ENCODE assay signal across 8 cellular contexts in genomic region chr16:20944861-20945390, GRCh38. TPM values are rescaled to one million over a fixed set of nuclear protein-coding genes. Genes with fewer than 3 reads are reported as not detected.
DNase-seq lines count a peak whose midpoint lies in the region; ATAC-seq and TF ChIP-seq lines count a peak whose summit lies in the region.

No MANE protein-coding gene starts in this region.

- intact Hi-C loops in activated naive CD4-positive, alpha-beta T cell treated with anti-CD3 and anti-CD28 coated beads for 36 hours (cut with micrococcal nuclease): loop anchor here (1.0 kb wide), 1 partner anchor 95 kb away; no protein-coding TSS in a partner anchor
- intact Hi-C loops in left lung (cut with DNase I): no loop called here

- H3K9me3 Mint-ChIP-seq in activated naive CD4-positive, alpha-beta T cell treated with anti-CD3 and anti-CD28 coated beads for 36 hours: no peaks in the 10 kb centered on the region

- no peaks in the 10 kb centered on the region for H4K20me1 ChIP-seq in DOHH2 (ENCODE audit: control insufficient read depth, insufficient read depth, low read depth, low read length)

- H3K9me2 ChIP-seq in DOHH2 (replicated peaks; ENCODE audit: control insufficient read depth, low read length): no peaks in the 10 kb centered on the region

- no peaks in the 10 kb centered on the region for H3K36me3 Mint-ChIP-seq in activated naive CD4-positive, alpha-beta T cell treated with anti-CD3 and anti-CD28 coated beads for 36 hours (ENCODE audit: low read depth)

- no peaks in the 10 kb centered on the region for H3K9me3 ChIP-seq in DOHH2 (ENCODE audit: control insufficient read depth, insufficient read depth, low read length)
- no peaks in the 10 kb centered on the region for H3K9me3 ChIP-seq in left lung

- H3K27me3 Mint-ChIP-seq in activated naive CD4-positive, alpha-beta T cell treated with anti-CD3 and anti-CD28 coated beads for 36 hours (ENCODE audit: low read depth): no peaks in the 10 kb centered on the region

- peaks cover 19% of the 10 kb centered on the region for H3K4me1 Mint-ChIP-seq in activated naive CD4-positive, alpha-beta T cell treated with anti-CD3 and anti-CD28 coated beads for 36 hours (ENCODE audit: low read depth)

- CTCF ChIA-PET in activated naive CD4-positive, alpha-beta T cell treated with anti-CD3 and anti-CD28 coated beads for 36 hours (lab: Charles Lee): interaction anchor here (1.1 kb wide), 1 partner anchor 95 kb away, joined by 6 read pairs; no protein-coding TSS in a partner anchor
- CTCF ChIA-PET in HEK293T (lab: Yijun Ruan, JAX): no interaction called here

- no peak overlapping the region for H3K27ac Mint-ChIP-seq in activated naive CD4-positive, alpha-beta T cell treated with anti-CD3 and anti-CD28 coated beads for 36 hours

- no peak overlapping the region for H3K4me3 ChIP-seq in DOHH2 (ENCODE audit: low read length)
- no peak overlapping the region for H3K4me3 ChIP-seq in left lung

- H3K27me3 ChIP-seq in DOHH2 (ENCODE audit: control insufficient read depth, low read length): peaks cover 4% of the 10 kb centered on the region; the same call in 1 of the 2 replicates
- H3K27me3 ChIP-seq in left lung: no peaks in the 10 kb centered on the region

- H3K4me1 ChIP-seq in DOHH2 (ENCODE audit: control insufficient read depth, low read length) (no peaks in the 10 kb centered on the region; the same call in 1 of the 2 replicates), left lung (peaks cover 0 to 8% of the 10 kb centered on the region in 2 donors)

- TF ChIP-seq CTCF in DOHH2 (IDR thresholded peaks at IDR 0.05; ENCODE audit: low read depth, low read length, poor library complexity, severe bottlenecking): peak; percentile 20
- TF ChIP-seq CTCF in left lung (IDR thresholded peaks at IDR 0.05): no peak

- H3K36me3 ChIP-seq in DOHH2 (ENCODE audit: control insufficient read depth, low read length): no peaks in the 10 kb centered on the region
- H3K36me3 ChIP-seq in left lung: no peaks in the 10 kb centered on the region

- H3K27ac ChIP-seq in DOHH2 (ENCODE audit: low read depth, low read length) (no peak overlapping the region), left lung (no peak overlapping the region)

- POLR2A ChIA-PET in HEK293T (lab: Yijun Ruan, JAX): no interaction called here

- H3K4me2 ChIP-seq in DOHH2 (ENCODE audit: low read length): no peak overlapping the region

- H3F3A ChIP-seq in DOHH2 (ENCODE audit: control insufficient read depth, insufficient read depth): no peaks in the 10 kb centered on the region

- H3K4me3 Mint-ChIP-seq in activated naive CD4-positive, alpha-beta T cell treated with anti-CD3 and anti-CD28 coated beads for 36 hours: no peak overlapping the region

- ATAC-seq in left lung: peak; percentile 21

- DNase-seq in NCI-H69 (lab: John Stamatoyannopoulos, UW): peak; percentile 51
- DNase-seq in activated naive CD4-positive, alpha-beta T cell treated with anti-CD3 and anti-CD28 coated beads for 36 hours: peak; percentile 58
- no peak for DNase-seq in left lung
- no peak for DNase-seq in UCSD-AML1 (lab: John Stamatoyannopoulos, UW; ENCODE audit: unreplicated experiment)
- DNase-seq in DMS53 treated with DMSO at 0.1 percent for 48 hours (lab: John Stamatoyannopoulos, UW; ENCODE audit: unreplicated experiment): no peak
- DNase-seq in NOMO-1 treated with DMSO at 0.1 percent for 48 hours (lab: John Stamatoyannopoulos, UW; ENCODE audit: unreplicated experiment): no peak
- no peak for DNase-seq in HEK293T (ENCODE audit: extremely low spot score)

- no peaks in the 10 kb centered on the region for H3K79me2 ChIP-seq in DOHH2 (ENCODE audit: control insufficient read depth, low read length)

TF ChIP-seq in HEK293T, 16 proteins besides CTCF, POLR2A, EP300 and RAD21:
- TF ChIP-seq LEF1 (IDR thresholded peaks at IDR 0.05; ENCODE audit: borderline replicate concordance): no peak

RNA-seq across cellular contexts. Expression of gene LYRM1, which starts 44.4 kb away (rescaled TPM):
- total RNA-seq in activated naive CD4-positive, alpha-beta T cell treated with anti-CD3 and anti-CD28 coated beads for 36 hours: 10 to 100 TPM; 20.4 to 20.8 TPM
- total RNA-seq in left lung: 10 to 100 TPM; 28.0 to 28.7 TPM

RNA-seq across cellular contexts. Expression of gene DCUN1D3, which starts 44.8 kb away (rescaled TPM):
- total RNA-seq in activated naive CD4-positive, alpha-beta T cell treated with anti-CD3 and anti-CD28 coated beads for 36 hours: 1 to 10 TPM; 3.0 to 3.4 TPM
- 10 to 100 TPM; 26.5 to 27.1 TPM for total RNA-seq in left lung

Comparison
In these comparisons a context has a peak if more than half of its experiments do, and no peak if none do; other contexts are left out.
1. DNase-seq: peak in NCI-H69 (single experiment) and activated naive CD4-positive, alpha-beta T cell treated with anti-CD3 and anti-CD28 coated beads for 36 hours (single experiment); none in left lung (0 of 2), UCSD-AML1 (single experiment), DMS53 treated with DMSO at 0.1 percent for 48 hours (single experiment), NOMO-1 treated with DMSO at 0.1 percent for 48 hours (single experiment) and HEK293T (single experiment).
2. RNA of gene DCUN1D3, which starts 44.8 kb away (total RNA-seq): 26.5 to 27.1 TPM in left lung; 3.0 to 3.4 TPM in activated naive CD4-positive, alpha-beta T cell treated with anti-CD3 and anti-CD28 coated beads for 36 hours; every median in the first group is over 4 times any median in the second.